In the genomic region with DNA sequence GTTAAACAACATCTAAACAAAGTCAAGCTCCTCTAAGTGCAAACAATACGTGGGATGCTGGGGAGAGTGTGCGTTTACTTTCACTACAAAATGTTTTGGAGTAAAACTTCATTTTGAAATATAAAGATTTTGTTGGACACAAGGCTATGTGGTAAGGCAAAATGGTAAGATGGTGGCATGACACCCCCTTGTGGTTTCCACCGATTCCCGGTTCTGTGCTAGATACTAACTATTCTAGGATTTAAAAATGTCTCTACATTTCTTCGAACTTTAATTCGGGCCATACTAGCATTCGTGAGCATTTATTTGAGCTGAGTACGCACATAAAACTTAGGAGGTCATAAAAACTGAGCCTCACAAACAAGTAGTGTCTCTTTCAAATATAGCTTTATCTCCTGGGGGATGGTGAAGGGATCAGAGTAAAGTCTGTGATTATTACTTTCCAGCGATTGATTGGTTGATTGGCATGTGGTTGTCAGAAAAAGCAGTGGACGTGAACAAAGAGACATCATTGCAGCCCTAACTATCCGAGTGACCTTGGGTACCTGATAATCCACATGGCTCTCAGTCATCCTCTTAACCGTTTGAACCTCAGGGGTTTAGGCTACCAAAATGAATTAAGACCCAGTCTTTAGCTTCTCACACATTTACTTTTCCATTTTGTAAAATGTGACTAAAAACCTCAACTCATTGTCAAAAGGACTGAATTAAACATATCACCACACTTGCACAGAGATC, we compare ENCODE assay signal across 2 cellular contexts.
TF ChIP-seq lines count a peak whose summit lies in the region.

No MANE protein-coding gene starts in this region.

TF ChIP-seq in IMR-90, 13 proteins besides CTCF, POLR2A, EP300 and RAD21:
- TF ChIP-seq MAZ (IDR thresholded peaks at IDR 0.05; ENCODE audit: borderline replicate concordance, low read depth, low read length) (no peak), RCOR1 (IDR thresholded peaks at IDR 0.05; ENCODE audit: insufficient replicate concordance, low read length) (no peak), SMC3 (IDR thresholded peaks at IDR 0.05; ENCODE audit: low read depth, low read length) (peak; percentile 60)

TF ChIP-seq in H1, 55 proteins besides CTCF, POLR2A, EP300 and RAD21:
- TF ChIP-seq, protein P1, sequence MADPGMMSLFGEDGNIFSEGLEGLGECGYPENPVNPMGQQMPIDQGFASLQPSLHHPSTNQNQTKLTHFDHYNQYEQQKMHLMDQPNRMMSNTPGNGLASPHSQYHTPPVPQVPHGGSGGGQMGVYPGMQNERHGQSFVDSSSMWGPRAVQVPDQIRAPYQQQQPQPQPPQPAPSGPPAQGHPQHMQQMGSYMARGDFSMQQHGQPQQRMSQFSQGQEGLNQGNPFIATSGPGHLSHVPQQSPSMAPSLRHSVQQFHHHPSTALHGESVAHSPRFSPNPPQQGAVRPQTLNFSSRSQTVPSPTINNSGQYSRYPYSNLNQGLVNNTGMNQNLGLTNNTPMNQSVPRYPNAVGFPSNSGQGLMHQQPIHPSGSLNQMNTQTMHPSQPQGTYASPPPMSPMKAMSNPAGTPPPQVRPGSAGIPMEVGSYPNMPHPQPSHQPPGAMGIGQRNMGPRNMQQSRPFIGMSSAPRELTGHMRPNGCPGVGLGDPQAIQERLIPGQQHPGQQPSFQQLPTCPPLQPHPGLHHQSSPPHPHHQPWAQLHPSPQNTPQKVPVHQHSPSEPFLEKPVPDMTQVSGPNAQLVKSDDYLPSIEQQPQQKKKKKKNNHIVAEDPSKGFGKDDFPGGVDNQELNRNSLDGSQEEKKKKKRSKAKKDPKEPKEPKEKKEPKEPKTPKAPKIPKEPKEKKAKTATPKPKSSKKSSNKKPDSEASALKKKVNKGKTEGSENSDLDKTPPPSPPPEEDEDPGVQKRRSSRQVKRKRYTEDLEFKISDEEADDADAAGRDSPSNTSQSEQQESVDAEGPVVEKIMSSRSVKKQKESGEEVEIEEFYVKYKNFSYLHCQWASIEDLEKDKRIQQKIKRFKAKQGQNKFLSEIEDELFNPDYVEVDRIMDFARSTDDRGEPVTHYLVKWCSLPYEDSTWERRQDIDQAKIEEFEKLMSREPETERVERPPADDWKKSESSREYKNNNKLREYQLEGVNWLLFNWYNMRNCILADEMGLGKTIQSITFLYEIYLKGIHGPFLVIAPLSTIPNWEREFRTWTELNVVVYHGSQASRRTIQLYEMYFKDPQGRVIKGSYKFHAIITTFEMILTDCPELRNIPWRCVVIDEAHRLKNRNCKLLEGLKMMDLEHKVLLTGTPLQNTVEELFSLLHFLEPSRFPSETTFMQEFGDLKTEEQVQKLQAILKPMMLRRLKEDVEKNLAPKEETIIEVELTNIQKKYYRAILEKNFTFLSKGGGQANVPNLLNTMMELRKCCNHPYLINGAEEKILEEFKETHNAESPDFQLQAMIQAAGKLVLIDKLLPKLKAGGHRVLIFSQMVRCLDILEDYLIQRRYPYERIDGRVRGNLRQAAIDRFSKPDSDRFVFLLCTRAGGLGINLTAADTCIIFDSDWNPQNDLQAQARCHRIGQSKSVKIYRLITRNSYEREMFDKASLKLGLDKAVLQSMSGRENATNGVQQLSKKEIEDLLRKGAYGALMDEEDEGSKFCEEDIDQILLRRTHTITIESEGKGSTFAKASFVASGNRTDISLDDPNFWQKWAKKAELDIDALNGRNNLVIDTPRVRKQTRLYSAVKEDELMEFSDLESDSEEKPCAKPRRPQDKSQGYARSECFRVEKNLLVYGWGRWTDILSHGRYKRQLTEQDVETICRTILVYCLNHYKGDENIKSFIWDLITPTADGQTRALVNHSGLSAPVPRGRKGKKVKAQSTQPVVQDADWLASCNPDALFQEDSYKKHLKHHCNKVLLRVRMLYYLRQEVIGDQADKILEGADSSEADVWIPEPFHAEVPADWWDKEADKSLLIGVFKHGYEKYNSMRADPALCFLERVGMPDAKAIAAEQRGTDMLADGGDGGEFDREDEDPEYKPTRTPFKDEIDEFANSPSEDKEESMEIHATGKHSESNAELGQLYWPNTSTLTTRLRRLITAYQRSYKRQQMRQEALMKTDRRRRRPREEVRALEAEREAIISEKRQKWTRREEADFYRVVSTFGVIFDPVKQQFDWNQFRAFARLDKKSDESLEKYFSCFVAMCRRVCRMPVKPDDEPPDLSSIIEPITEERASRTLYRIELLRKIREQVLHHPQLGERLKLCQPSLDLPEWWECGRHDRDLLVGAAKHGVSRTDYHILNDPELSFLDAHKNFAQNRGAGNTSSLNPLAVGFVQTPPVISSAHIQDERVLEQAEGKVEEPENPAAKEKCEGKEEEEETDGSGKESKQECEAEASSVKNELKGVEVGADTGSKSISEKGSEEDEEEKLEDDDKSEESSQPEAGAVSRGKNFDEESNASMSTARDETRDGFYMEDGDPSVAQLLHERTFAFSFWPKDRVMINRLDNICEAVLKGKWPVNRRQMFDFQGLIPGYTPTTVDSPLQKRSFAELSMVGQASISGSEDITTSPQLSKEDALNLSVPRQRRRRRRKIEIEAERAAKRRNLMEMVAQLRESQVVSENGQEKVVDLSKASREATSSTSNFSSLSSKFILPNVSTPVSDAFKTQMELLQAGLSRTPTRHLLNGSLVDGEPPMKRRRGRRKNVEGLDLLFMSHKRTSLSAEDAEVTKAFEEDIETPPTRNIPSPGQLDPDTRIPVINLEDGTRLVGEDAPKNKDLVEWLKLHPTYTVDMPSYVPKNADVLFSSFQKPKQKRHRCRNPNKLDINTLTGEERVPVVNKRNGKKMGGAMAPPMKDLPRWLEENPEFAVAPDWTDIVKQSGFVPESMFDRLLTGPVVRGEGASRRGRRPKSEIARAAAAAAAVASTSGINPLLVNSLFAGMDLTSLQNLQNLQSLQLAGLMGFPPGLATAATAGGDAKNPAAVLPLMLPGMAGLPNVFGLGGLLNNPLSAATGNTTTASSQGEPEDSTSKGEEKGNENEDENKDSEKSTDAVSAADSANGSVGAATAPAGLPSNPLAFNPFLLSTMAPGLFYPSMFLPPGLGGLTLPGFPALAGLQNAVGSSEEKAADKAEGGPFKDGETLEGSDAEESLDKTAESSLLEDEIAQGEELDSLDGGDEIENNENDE (IDR thresholded peaks at IDR 0.05; ENCODE audit: insufficient replicate concordance, low read length) = no peak
- TF ChIP-seq TAF7 (optimal IDR thresholded peaks at IDR 0.05; ENCODE audit: borderline replicate concordance, low read depth, low read length) (no peak), TEAD4 (IDR thresholded peaks at IDR 0.05; ENCODE audit: low read depth, low read length) (no peak), RNF2 (IDR thresholded peaks at IDR 0.05; ENCODE audit: borderline replicate concordance, low read depth, low read length, missing control alignments, poor library complexity, severe bottlenecking) (no peak), MAFK (IDR thresholded peaks at IDR 0.05; ENCODE audit: low read depth, low read length) (no peak), CREB1 (IDR thresholded peaks at IDR 0.05) (no peak), SP2 (IDR thresholded peaks at IDR 0.05; ENCODE audit: low read length) (no peak), CHD2 (IDR thresholded peaks at IDR 0.05; ENCODE audit: low read length) (no peak), TCF12 (IDR thresholded peaks at IDR 0.05; ENCODE audit: low read depth, low read length) (no peak), SIN3A (conservative IDR thresholded peaks at IDR 0.05 in 1 of 2, IDR thresholded peaks at IDR 0.05 in 1 of 2; ENCODE audit: low read depth in 1 of 2, low read length in 2 of 2) (no peak), SRF (IDR thresholded peaks at IDR 0.05; ENCODE audit: low read depth, low read length) (no peak), ZNF274 (IDR thresholded peaks at IDR 0.05; ENCODE audit: borderline replicate concordance, extremely low read depth, low read length) (no peak), BCL11A (IDR thresholded peaks at IDR 0.05; ENCODE audit: low read depth in 2 of 2, low read length in 2 of 2) (no peak), KDM5A (IDR thresholded peaks at IDR 0.05; ENCODE audit: low read length) (no peak), POLR2AphosphoS5 (IDR thresholded peaks at IDR 0.05; ENCODE audit: low read depth, low read length) (no peak)
